12 cellular contexts compared by ENCODE assay signal in the genomic region with DNA sequence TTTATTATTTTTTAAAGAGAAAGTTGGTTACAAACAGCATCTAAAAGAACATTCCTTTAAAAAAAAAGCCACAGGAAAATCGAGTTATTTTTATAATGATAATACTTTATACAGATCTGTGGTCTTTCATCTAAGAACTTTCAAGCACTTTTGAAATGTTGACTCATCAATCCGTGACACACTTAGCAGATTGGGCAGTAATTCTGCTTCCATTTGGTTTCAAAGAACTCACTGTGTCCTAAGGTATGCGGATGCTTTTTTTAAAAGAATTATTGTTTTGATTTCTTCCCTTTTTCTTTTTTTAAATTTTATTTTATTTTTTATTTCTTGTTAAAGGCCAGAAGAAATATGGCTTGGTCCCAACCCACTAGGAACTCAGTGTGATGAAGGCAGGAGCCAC.
DNase-seq lines count a peak whose midpoint lies in the region; ATAC-seq lines count a peak whose summit lies in the region.
"Had no signal": no experiment of that assay in that cellular context is flagged by ENCODE, and none has a peak within 500 bp of the region (broad histone marks: within the 10 kb centered on the region; RNA-seq: fewer than 3 reads in every experiment).

No MANE protein-coding gene starts in this region.

- H3K4me1 ChIP-seq in ACC112 (ENCODE audit: control insufficient read depth, insufficient read depth, low read length, unreplicated experiment) = peaks cover 56% of the 10 kb centered on the region

- no peak overlapping the region for H2AFZ ChIP-seq in ACC112 (ENCODE audit: low read length, unreplicated experiment)

- no peak overlapping the region for H3K4me3 ChIP-seq in ACC112 (ENCODE audit: low read depth, low read length)
- H3K4me3 ChIP-seq: gastrocnemius medialis had no signal

- H3K36me3 ChIP-seq in ACC112 (ENCODE audit: insufficient read depth, low read length) = no peaks in the 10 kb centered on the region
- H3K36me3 ChIP-seq: BE2C, gastrocnemius medialis had no signal

- no peaks in the 10 kb centered on the region for H3K79me2 ChIP-seq in ACC112 (ENCODE audit: control insufficient read depth, insufficient read depth, low read length, unreplicated experiment)

- DNase-seq in LHCN-M2 (ENCODE audit: low read depth) (peak; percentile 92), dedifferentiated amniotic fluid mesenchymal stem cell (ENCODE audit: extremely low spot score) (peak; percentile 63), myocyte (ENCODE audit: low read depth) (peak; percentile 75), GM19238 (ENCODE audit: insufficient read length, low spot score) (no peak), HK-2 (ENCODE audit: unreplicated experiment) (no peak)
- DNase-seq in stimulated activated naive CD4-positive, alpha-beta T cell treated with Interleukin-2 at 50 U/mL for 16 hours (lab: John Stamatoyannopoulos, UW) = no peak
- DNase-seq: activated CD4-positive, alpha-beta memory T cell treated with anti-CD3 and anti-CD28 coated beads, Interleukin-2, amount 10 ng/mL, durations not matched to agents 7 days and 5 days; BE2C; gastrocnemius medialis; NCI-H2227 treated with DMSO at 0.1 percent for 48 hours had no signal

- H3K27ac ChIP-seq in ACC112 (ENCODE audit: low read depth, low read length) = peak overlapping the region; percentile 80

- no peaks in the 10 kb centered on the region for H3K27me3 ChIP-seq in ACC112 (ENCODE audit: insufficient read depth, low read length)
- H3K27me3 ChIP-seq: BE2C, gastrocnemius medialis had no signal

- no peak for ATAC-seq in GM19455 (IDR thresholded peaks at IDR 0.05; ENCODE audit: unreplicated experiment)
- ATAC-seq: gastrocnemius medialis had no signal

Comparison
In these comparisons a context has a peak if more than half of its experiments do, and no peak if none do; other contexts are left out.
1. DNase-seq: peak in LHCN-M2 (single experiment), dedifferentiated amniotic fluid mesenchymal stem cell (single experiment) and myocyte (single experiment); none in GM19238 (single experiment), stimulated activated naive CD4-positive, alpha-beta T cell treated with Interleukin-2 at 50 U/mL for 16 hours (single experiment) and HK-2 (single experiment).